In genomic region chr12:40697566-40698257, GRCh38 we compare ENCODE assay signal across 1 cellular context.
TF ChIP-seq lines count a peak whose summit lies in the region.

No MANE protein-coding gene starts in this region.

TF ChIP-seq in SK-N-SH treated with all-trans-retinoic acid at 6 μM for 48 hours, 23 proteins besides CTCF, POLR2A, EP300 and RAD21 (continued from another document):
- TF ChIP-seq POU6F1 (CRISPR knock-in tag; IDR thresholded peaks at IDR 0.05; ENCODE audit: borderline replicate concordance, low read depth) (no peak), TOX (CRISPR knock-in tag; IDR thresholded peaks at IDR 0.05; ENCODE audit: borderline replicate concordance) (no peak), PATZ1 (CRISPR knock-in tag; IDR thresholded peaks at IDR 0.05; ENCODE audit: borderline replicate concordance) (peak; percentile 19; the same call in 1 of the 2 replicates), SNAI2 (CRISPR knock-in tag; IDR thresholded peaks at IDR 0.05) (no peak), TCF4 (CRISPR knock-in tag; IDR thresholded peaks at IDR 0.05; ENCODE audit: borderline replicate concordance) (peak; percentile 70), CREB5 (CRISPR knock-in tag; IDR thresholded peaks at IDR 0.05; ENCODE audit: low read depth) (peak; percentile 49; the same call in 1 of the 2 replicates)
